In genomic region chr6:116078945-116079344, GRCh38 we compare ENCODE assay signal across 2 cellular contexts.
A peak's percentile ranks its signal among the peaks of the same experiment; 100 is the strongest.
TF ChIP-seq lines count a peak whose summit lies in the region.

No MANE protein-coding gene starts in this region.

TF ChIP-seq in A549, 52 proteins besides CTCF, POLR2A, EP300 and RAD21:
- no peak for TF ChIP-seq PHF8 (IDR thresholded peaks at IDR 0.05; ENCODE audit: borderline replicate concordance, low read depth)
- peak; percentile 22 for TF ChIP-seq MAFK (IDR thresholded peaks at IDR 0.05; ENCODE audit: partially characterized antibody)
TF ChIP-seq in A549: peak in this region for 1.

TF ChIP-seq in K562, 482 proteins besides CTCF, POLR2A, EP300 and RAD21:
- TF ChIP-seq GATAD2B (IDR thresholded peaks at IDR 0.05; ENCODE audit: borderline replicate concordance) (no peak), CHD4 (IDR thresholded peaks at IDR 0.05; ENCODE audit: insufficient read depth, insufficient replicate concordance, low read depth, low read length, poor library complexity, severe bottlenecking) (no peak), TCF7L2 (IDR thresholded peaks at IDR 0.05; ENCODE audit: low read depth, low read length) (no peak), STAT6 (CRISPR knock-in tag; IDR thresholded peaks at IDR 0.05) (no peak), C11orf30 (IDR thresholded peaks at IDR 0.05; ENCODE audit: low read depth) (peak; percentile 27; the same call in 1 of the 2 replicates), ZNF263 (CRISPR knock-in tag; IDR thresholded peaks at IDR 0.05; ENCODE audit: borderline replicate concordance) (no peak), KLF10 (CRISPR knock-in tag; IDR thresholded peaks at IDR 0.05) (no peak), MAFG (tag; conservative IDR thresholded peaks at IDR 0.05) (0 out of 2 replicates have a peak, but pooled peaks have one; percentile 7), ZNF316 (IDR thresholded peaks at IDR 0.05) (peak; percentile 60; the same call in 1 of the 2 replicates), MYBL2 (IDR thresholded peaks at IDR 0.05; ENCODE audit: low read depth) (no peak), MYBL2 (CRISPR knock-in tag; IDR thresholded peaks at IDR 0.05; ENCODE audit: borderline replicate concordance) (no peak), KHSRP (IDR thresholded peaks at IDR 0.05) (no peak), THRAP3 (IDR thresholded peaks at IDR 0.05; ENCODE audit: borderline replicate concordance) (no peak)
- TF ChIP-seq, protein P1, sequence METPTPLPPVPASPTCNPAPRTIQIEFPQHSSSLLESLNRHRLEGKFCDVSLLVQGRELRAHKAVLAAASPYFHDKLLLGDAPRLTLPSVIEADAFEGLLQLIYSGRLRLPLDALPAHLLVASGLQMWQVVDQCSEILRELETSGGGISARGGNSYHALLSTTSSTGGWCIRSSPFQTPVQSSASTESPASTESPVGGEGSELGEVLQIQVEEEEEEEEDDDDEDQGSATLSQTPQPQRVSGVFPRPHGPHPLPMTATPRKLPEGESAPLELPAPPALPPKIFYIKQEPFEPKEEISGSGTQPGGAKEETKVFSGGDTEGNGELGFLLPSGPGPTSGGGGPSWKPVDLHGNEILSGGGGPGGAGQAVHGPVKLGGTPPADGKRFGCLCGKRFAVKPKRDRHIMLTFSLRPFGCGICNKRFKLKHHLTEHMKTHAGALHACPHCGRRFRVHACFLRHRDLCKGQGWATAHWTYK (CRISPR knock-in tag; IDR thresholded peaks at IDR 0.05): no peak
- TF ChIP-seq, protein P2, sequence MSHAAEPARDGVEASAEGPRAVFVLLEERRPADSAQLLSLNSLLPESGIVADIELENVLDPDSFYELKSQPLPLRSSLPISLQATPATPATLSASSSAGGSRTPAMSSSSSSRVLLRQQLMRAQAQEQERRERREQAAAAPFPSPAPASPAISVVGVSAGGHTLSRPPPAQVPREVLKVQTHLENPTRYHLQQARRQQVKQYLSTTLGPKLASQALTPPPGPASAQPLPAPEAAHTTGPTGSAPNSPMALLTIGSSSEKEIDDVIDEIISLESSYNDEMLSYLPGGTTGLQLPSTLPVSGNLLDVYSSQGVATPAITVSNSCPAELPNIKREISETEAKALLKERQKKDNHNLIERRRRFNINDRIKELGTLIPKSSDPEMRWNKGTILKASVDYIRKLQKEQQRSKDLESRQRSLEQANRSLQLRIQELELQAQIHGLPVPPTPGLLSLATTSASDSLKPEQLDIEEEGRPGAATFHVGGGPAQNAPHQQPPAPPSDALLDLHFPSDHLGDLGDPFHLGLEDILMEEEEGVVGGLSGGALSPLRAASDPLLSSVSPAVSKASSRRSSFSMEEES (CRISPR knock-in tag; IDR thresholded peaks at IDR 0.05): no peak
